ENCODE assay signal across 11 cellular contexts in the genomic region with DNA sequence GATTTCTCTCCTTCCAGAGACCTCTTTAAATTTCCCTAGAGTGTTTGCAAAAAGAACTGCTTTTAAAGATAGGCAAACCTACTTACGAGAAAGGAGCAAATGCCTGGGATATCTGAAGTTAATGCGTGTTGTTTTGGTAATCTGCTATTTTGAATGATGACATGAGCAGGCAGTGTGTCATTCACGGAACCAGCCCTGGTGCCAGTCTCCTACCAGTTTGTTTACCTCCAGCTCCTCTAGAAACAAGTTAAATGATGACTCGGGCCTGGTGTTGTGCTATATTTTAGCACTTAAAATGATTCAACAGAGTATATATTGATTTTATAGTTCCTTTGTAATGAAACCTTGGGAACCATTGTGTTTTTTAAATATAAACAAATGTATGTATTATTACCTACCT. TPM values are rescaled to one million over a fixed set of nuclear protein-coding genes. Genes with fewer than 3 reads are reported as not detected.
A peak's percentile ranks its signal among the peaks of the same experiment; 100 is the strongest.
DNase-seq lines count a peak whose midpoint lies in the region; ATAC-seq and TF ChIP-seq lines count a peak whose summit lies in the region.
"Had no signal": no experiment of that assay in that cellular context is flagged by ENCODE, and none has a peak within 500 bp of the region (broad histone marks: within the 10 kb centered on the region; RNA-seq: fewer than 3 reads in every experiment).

No MANE protein-coding gene starts in this region.

- H3K4me3 Mint-ChIP-seq in H9 = no peak overlapping the region
- H3K4me3 Mint-ChIP-seq: brain had no signal

- no peak overlapping the region for H3K18ac ChIP-seq in H9 (ENCODE audit: insufficient read length, low read depth, low read length)

- TF ChIP-seq CTCF in lung (IDR thresholded peaks at IDR 0.05; ENCODE audit: control extremely low read depth, extremely low read depth) (no peak), H9 (conservative IDR thresholded peaks at IDR 0.05) (no peak)

- H4K5ac ChIP-seq in H9 (ENCODE audit: insufficient read length, low read depth, low read length) = no peak overlapping the region

- no peak overlapping the region for H3K23ac ChIP-seq in H9 (ENCODE audit: insufficient read length, low read depth, low read length)

- peaks cover 9 to 12% of the 10 kb centered on the region in 2 experiments for H3K4me1 Mint-ChIP-seq in H9

- H3K4me3 ChIP-seq in lung = no peak overlapping the region

- H3T11ph ChIP-seq in H9 (ENCODE audit: low read length) = no peak overlapping the region

- intact Hi-C loops in Right ventricle myocardium inferior (cut with DNase I) = no loop called here
- intact Hi-C loops in cardiac septum (cut with DNase I) = no loop called here

- H4K20me1 ChIP-seq in H9 (ENCODE audit: control insufficient read depth, insufficient read depth, insufficient read length) = no peaks in the 10 kb centered on the region

- no peak overlapping the region for H2BK120ac ChIP-seq in H9 (ENCODE audit: low read depth, low read length, poor library complexity, severe bottlenecking)

- 37 to 38% methylated on average over 4 of the region's 4 CpGs for WGBS in lung, 2 donors
- no CpG with 5 or more reads among the region's 4 CpGs for WGBS in H9 (ENCODE audit: extremely low coverage, insufficient read length, low lambda C conversion rate)

- H3K79me2 ChIP-seq in H9 (ENCODE audit: insufficient read depth, low read length) = no peaks in the 10 kb centered on the region

- H3K27me3 ChIP-seq in lung (ENCODE audit: control insufficient read depth, insufficient read depth) (no peaks in the 10 kb centered on the region), H9 (ENCODE audit: insufficient read depth, low read length) (no peaks in the 10 kb centered on the region)

- no peaks in the 10 kb centered on the region for H3K9me3 Mint-ChIP-seq in H9
- H3K9me3 Mint-ChIP-seq: brain had no signal

- H4K8ac ChIP-seq in H9 (replicated peaks; ENCODE audit: insufficient read length, low read depth, low read length) = no peak overlapping the region

- DNase-seq in Right ventricle myocardium inferior (ENCODE audit: missing footprints) = no peak
- no peak for DNase-seq in cardiac septum (ENCODE audit: low spot score)
- DNase-seq in dedifferentiated amniotic fluid mesenchymal stem cell (ENCODE audit: extremely low spot score) = peak; percentile 51
- DNase-seq in lung (ENCODE audit: low spot score) = no peak
- DNase-seq in H9 = no peak
- no peak for DNase-seq in SHP77 (lab: John Stamatoyannopoulos, UW)
- no peak for DNase-seq in nucleus accumbens (lab: John Stamatoyannopoulos, UW)
- DNase-seq: NCI-H69; stimulated activated naive CD4-positive, alpha-beta T cell treated with Interleukin-2 at 50 U/mL for 16 hours had no signal

- H3K36me3 Mint-ChIP-seq in H9 (ENCODE audit: insufficient read depth in 1 of 3, low read depth in 3 of 3) = no peaks in the 10 kb centered on the region
- H3K36me3 Mint-ChIP-seq: brain had no signal

- no peaks in the 10 kb centered on the region for H3K23me2 ChIP-seq in H9 (ENCODE audit: insufficient read length, low read depth, low read length, poor library complexity, severe bottlenecking)

- H3K14ac ChIP-seq in H9 (ENCODE audit: insufficient read depth, low read length) = no peak overlapping the region

- no peak overlapping the region for H2BK20ac ChIP-seq in H9 (ENCODE audit: low read depth, low read length, poor library complexity, severe bottlenecking)

- H2AFZ ChIP-seq in H9 (ENCODE audit: low read length) = no peak overlapping the region

- peaks cover 1% of the 10 kb centered on the region; the same call in 1 of the 2 replicates for H3K27me3 Mint-ChIP-seq in H9 (ENCODE audit: low read depth)

- peaks cover 3 to 4% of the 10 kb centered on the region in 2 donors for H3K4me1 ChIP-seq in lung (ENCODE audit: control insufficient read depth in 2 of 2, insufficient read depth in 2 of 2, low read length in 2 of 2)
- no peaks in the 10 kb centered on the region for H3K4me1 ChIP-seq in H9 (ENCODE audit: insufficient read depth, low read length)

- H3K27ac ChIP-seq in lung (ENCODE audit: low read depth in 1 of 2, low read length in 1 of 2) (peak overlapping the region in 1 of 2 donors; percentile 82), H9 (ENCODE audit: insufficient read length, low read depth, low read length) (no peak overlapping the region)

- H3K27ac Mint-ChIP-seq in H9 = no peak overlapping the region

- H3K9me3 ChIP-seq in lung (ENCODE audit: control insufficient read depth in 2 of 2, insufficient read depth in 1 of 2, low read length in 1 of 2) (no peaks in the 10 kb centered on the region), H9 (ENCODE audit: control insufficient read depth, low read depth, low read length) (no peaks in the 10 kb centered on the region)

- no peak overlapping the region for H2BK12ac ChIP-seq in H9 (ENCODE audit: insufficient read length, low read depth, low read length)

- no peaks in the 10 kb centered on the region for H3K36me3 ChIP-seq in lung (ENCODE audit: control insufficient read depth in 2 of 2, insufficient read depth in 2 of 2, low read length in 2 of 2)

- H2AK5ac ChIP-seq in H9 (ENCODE audit: insufficient read length, low read length) = no peak overlapping the region

- H3K79me1 ChIP-seq in H9 (ENCODE audit: insufficient read depth, low read depth, low read length, poor library complexity, severe bottlenecking) = no peaks in the 10 kb centered on the region

- no peak overlapping the region for H3K9ac ChIP-seq in H9 (ENCODE audit: extremely low read depth, insufficient read length, low read length)

- no peak overlapping the region for H4K91ac ChIP-seq in H9 (ENCODE audit: insufficient read length, low read depth, low read length)

- no peak overlapping the region for H3K4me2 ChIP-seq in H9 (ENCODE audit: insufficient read depth, insufficient read length, low read length)

- H2BK5ac ChIP-seq in H9 (ENCODE audit: insufficient read length, low read length) = no peak overlapping the region

- no peak overlapping the region for H3K56ac ChIP-seq in H9 (ENCODE audit: insufficient read length, low read depth, low read length)

- H2BK15ac ChIP-seq in H9 (ENCODE audit: low read depth, low read length) = no peak overlapping the region

- ATAC-seq in Right ventricle myocardium inferior (peak; percentile 66), lung (ENCODE audit: insufficient read depth, low FRiP score) (peak; percentile 71), HG02885 (IDR thresholded peaks at IDR 0.05; ENCODE audit: poor library complexity, unreplicated experiment) (no peak)

- no peak overlapping the region for H3K4ac ChIP-seq in H9 (ENCODE audit: low read depth, low read length)

RNA-seq across cellular contexts. Expression of a gene that starts 41.1 kb away (rescaled TPM):
- total RNA-seq in Right ventricle myocardium inferior (49.0 TPM), cardiac septum (30.9 TPM), lung (10 to 100 TPM; 48.9 to 56.8 TPM), H9 (2021) (49.3 and 54.3 TPM in 2 replicates)
- 10 to 100 TPM in 1 of 2 donors, 1 to 10 TPM in 1; 8.6 to 10.9 TPM for polyA plus RNA-seq in lung
